ENCODE assay signal across 16 cellular contexts in genomic region chrX:46178763-46179162, GRCh38.
"Had no signal": no experiment of that assay in that cellular context is flagged by ENCODE, and none has a peak within 500 bp of the region (broad histone marks: within the 10 kb centered on the region; RNA-seq: fewer than 3 reads in every experiment).

No MANE protein-coding gene starts in this region.

- H3K4me3 ChIP-seq: lower lobe of right lung, neural progenitor cell, ovary, sigmoid colon, suprapubic skin had no signal

- H3K9me3 ChIP-seq: lower lobe of right lung, ovary, sigmoid colon, suprapubic skin had no signal

- H3K27ac Mint-ChIP-seq: activated naive CD8-positive, alpha-beta T cell treated with anti-CD3 and anti-CD28 coated beads, Interleukin-2, amount 10 ng/mL, durations not matched to agents 7 days and 5 days; immature natural killer cell; mesothelial cell of epicardium; neural progenitor cell; type B pancreatic cell had no signal

- H3K4me1 Mint-ChIP-seq: immature natural killer cell, neural progenitor cell had no signal

- H3K27me3 Mint-ChIP-seq: type B pancreatic cell had no signal

- H3K27me3 ChIP-seq: neural progenitor cell, ovary, sigmoid colon, suprapubic skin had no signal

- H3K4me3 Mint-ChIP-seq: activated naive CD8-positive, alpha-beta T cell treated with anti-CD3 and anti-CD28 coated beads, Interleukin-2, amount 10 ng/mL, durations not matched to agents 7 days and 5 days; immature natural killer cell; mesothelial cell of epicardium; neural progenitor cell; type B pancreatic cell had no signal

- ATAC-seq: esophagus mucosa; lower lobe of right lung; stimulated activated naive CD8-positive, alpha-beta T cell treated with anti-CD3 and anti-CD28 coated beads, Interleukin-15, Interleukin-2, amounts not matched to agents 100 U/mL and 50 U/mL, for 24 hours had no signal

- H3K36me3 Mint-ChIP-seq: activated naive CD8-positive, alpha-beta T cell treated with anti-CD3 and anti-CD28 coated beads, Interleukin-2, amount 10 ng/mL, durations not matched to agents 7 days and 5 days; immature natural killer cell; mesothelial cell of epicardium; neural progenitor cell; type B pancreatic cell had no signal

- H3K36me3 ChIP-seq: lower lobe of right lung, neural progenitor cell, ovary, sigmoid colon, suprapubic skin had no signal

- H3K4me1 ChIP-seq: lower lobe of right lung, neural progenitor cell, sigmoid colon, suprapubic skin had no signal

- H3K9me3 Mint-ChIP-seq: activated naive CD8-positive, alpha-beta T cell treated with anti-CD3 and anti-CD28 coated beads, Interleukin-2, amount 10 ng/mL, durations not matched to agents 7 days and 5 days; type B pancreatic cell had no signal

- H3K27ac ChIP-seq: lower lobe of right lung, neural progenitor cell, ovary, sigmoid colon, suprapubic skin had no signal

- DNase-seq: activated gamma-delta T cell; activated naive CD8-positive, alpha-beta T cell treated with anti-CD3 and anti-CD28 coated beads, Interleukin-2, amount 10 ng/mL, durations not matched to agents 7 days and 5 days; activated T-cell treated with anti-CD3 and anti-CD28 coated beads, Interleukin-2, amount 50 U/mL, for 1 hour; aorta; glutamatergic neuron; immature natural killer cell; lower lobe of right lung; ovary; sigmoid colon; stimulated activated CD4-positive, alpha-beta T cell treated with anti-CD3 and anti-CD28 coated beads, Interleukin-2, amount 100 ng/mL, for 24 hours; stimulated activated naive CD8-positive, alpha-beta T cell treated with anti-CD3 and anti-CD28 coated beads, Interleukin-15, Interleukin-2, amounts not matched to agents 100 U/mL and 50 U/mL, for 24 hours had no signal
